ENCODE assay signal across 10 cellular contexts in genomic region chr22:24937114-24937513, GRCh38. TPM values are rescaled to one million over a fixed set of nuclear protein-coding genes. Genes with fewer than 3 reads are reported as not detected.
DNase-seq lines count a peak whose midpoint lies in the region; ATAC-seq and TF ChIP-seq lines count a peak whose summit lies in the region.
"Had no signal": no experiment of that assay in that cellular context is flagged by ENCODE, and none has a peak within 500 bp of the region (broad histone marks: within the 10 kb centered on the region; RNA-seq: fewer than 3 reads in every experiment).

No MANE protein-coding gene starts in this region.

- H3K4me3 ChIP-seq in H7 (ENCODE audit: insufficient read depth, low read depth, low read length) = no peak overlapping the region
- H3K4me3 ChIP-seq in SJCRH30 = no peak overlapping the region
- H3K4me3 ChIP-seq: esophagus muscularis mucosa, pancreas had no signal

- H3K27me3 Mint-ChIP-seq in glutamatergic neuron (ENCODE audit: unreplicated experiment) = no peaks in the 10 kb centered on the region
- peaks cover 2% of the 10 kb centered on the region for H3K27me3 Mint-ChIP-seq in activated naive CD8-positive, alpha-beta T cell treated with anti-CD3 and anti-CD28 coated beads, Interleukin-2, amount 50 U/mL, for 24 hours

- peak; percentile 12 for DNase-seq in COLO668 (lab: John Stamatoyannopoulos, UW; ENCODE audit: unreplicated experiment)
- peak; percentile 52 for DNase-seq in H7
- DNase-seq in SJCRH30 = peak; percentile 24 to 36
- no peak for DNase-seq in glutamatergic neuron
- DNase-seq in activated naive CD8-positive, alpha-beta T cell treated with anti-CD3 and anti-CD28 coated beads, Interleukin-2, amount 50 U/mL, for 24 hours = no peak
- DNase-seq: pancreas had no signal

- H3K27ac ChIP-seq in SJCRH30 = no peak overlapping the region
- H3K27ac ChIP-seq: esophagus muscularis mucosa, pancreas had no signal

- H3K4me1 Mint-ChIP-seq in glutamatergic neuron (ENCODE audit: low read depth, unreplicated experiment) = no peaks in the 10 kb centered on the region
- no peaks in the 10 kb centered on the region for H3K4me1 Mint-ChIP-seq in activated naive CD8-positive, alpha-beta T cell treated with anti-CD3 and anti-CD28 coated beads, Interleukin-2, amount 50 U/mL, for 24 hours

- H3K9me3 Mint-ChIP-seq in glutamatergic neuron (ENCODE audit: unreplicated experiment) = no peaks in the 10 kb centered on the region
- no peaks in the 10 kb centered on the region for H3K9me3 Mint-ChIP-seq in activated naive CD8-positive, alpha-beta T cell treated with anti-CD3 and anti-CD28 coated beads, Interleukin-2, amount 50 U/mL, for 24 hours

- H3K27me3 ChIP-seq in H7 (ENCODE audit: control insufficient read depth, insufficient read depth, low read length) = no peaks in the 10 kb centered on the region
- H3K27me3 ChIP-seq in SJCRH30 = no peaks in the 10 kb centered on the region
- H3K27me3 ChIP-seq: esophagus muscularis mucosa, pancreas had no signal

- H3K4me3 Mint-ChIP-seq in glutamatergic neuron (ENCODE audit: unreplicated experiment) = no peak overlapping the region
- no peak overlapping the region for H3K4me3 Mint-ChIP-seq in activated naive CD8-positive, alpha-beta T cell treated with anti-CD3 and anti-CD28 coated beads, Interleukin-2, amount 50 U/mL, for 24 hours

- H3K9me3 ChIP-seq in SJCRH30 (replicated peaks) = no peaks in the 10 kb centered on the region
- H3K9me3 ChIP-seq: esophagus muscularis mucosa, pancreas had no signal

- no peaks in the 10 kb centered on the region for H3K36me3 Mint-ChIP-seq in glutamatergic neuron (ENCODE audit: unreplicated experiment)
- no peaks in the 10 kb centered on the region for H3K36me3 Mint-ChIP-seq in activated naive CD8-positive, alpha-beta T cell treated with anti-CD3 and anti-CD28 coated beads, Interleukin-2, amount 50 U/mL, for 24 hours (ENCODE audit: low read depth)

- TF ChIP-seq CTCF in glutamatergic neuron (IDR thresholded peaks at IDR 0.05; ENCODE audit: partially characterized antibody, unreplicated experiment) = peak; percentile 10

- no peak for ATAC-seq in activated naive CD8-positive, alpha-beta T cell treated with anti-CD3 and anti-CD28 coated beads, Interleukin-2, amount 50 U/mL, for 24 hours
- ATAC-seq in GM21737 (IDR thresholded peaks at IDR 0.05; ENCODE audit: unreplicated experiment) = no peak
- no peak for ATAC-seq in HG02852 (IDR thresholded peaks at IDR 0.05; ENCODE audit: unreplicated experiment)
- ATAC-seq in GM18907 (IDR thresholded peaks at IDR 0.05; ENCODE audit: unreplicated experiment) = no peak

- H3K4me1 ChIP-seq in SJCRH30 = no peaks in the 10 kb centered on the region
- H3K4me1 ChIP-seq: esophagus muscularis mucosa had no signal

- H3K27ac Mint-ChIP-seq in glutamatergic neuron (ENCODE audit: unreplicated experiment) = no peak overlapping the region
- no peak overlapping the region for H3K27ac Mint-ChIP-seq in activated naive CD8-positive, alpha-beta T cell treated with anti-CD3 and anti-CD28 coated beads, Interleukin-2, amount 50 U/mL, for 24 hours

- H3K36me3 ChIP-seq in H7 (replicated peaks; ENCODE audit: control insufficient read depth, insufficient read depth, low read length) (no peaks in the 10 kb centered on the region), SJCRH30 (no peaks in the 10 kb centered on the region)
- H3K36me3 ChIP-seq: esophagus muscularis mucosa, pancreas had no signal

RNA-seq across cellular contexts. Expression of gene LHFPL7, which starts 9.4 kb away (rescaled TPM):
- not detected in 2 replicates for total RNA-seq in H7 (2014; rRNA removed; shearing (Covaris generic))
- total RNA-seq in SJCRH30 (2014; rRNA removed; shearing (Covaris generic)) = not detected in 2 replicates
- not detected for total RNA-seq in glutamatergic neuron (ENCODE audit: unreplicated experiment)
- total RNA-seq: esophagus muscularis mucosa, pancreas had no signal

RNA-seq across cellular contexts. Expression of gene KIAA1671, which starts 15.4 kb away (rescaled TPM):
- 7.3 and 9.2 TPM in 2 replicates for total RNA-seq in H7 (2014; rRNA removed; shearing (Covaris generic))
- 19.7 and 20.4 TPM in 2 replicates for total RNA-seq in SJCRH30 (2014; rRNA removed; shearing (Covaris generic))
- 15.3 TPM for total RNA-seq in glutamatergic neuron (ENCODE audit: unreplicated experiment)

Comparison
In these comparisons a context has a peak if more than half of its experiments do, and no peak if none do; other contexts are left out.
1. DNase-seq: peak in COLO668 (single experiment), H7 (single experiment) and SJCRH30 (2 of 2); none in glutamatergic neuron (single experiment) and activated naive CD8-positive, alpha-beta T cell treated with anti-CD3 and anti-CD28 coated beads, Interleukin-2, amount 50 U/mL, for 24 hours (single experiment).